In genomic region chr12:57518176-57518919, GRCh38 we compare ENCODE assay signal across 9 cellular contexts. TPM values are rescaled to one million over a fixed set of nuclear protein-coding genes. Genes with fewer than 3 reads are reported as not detected.
DNase-seq lines count a peak whose midpoint lies in the region; ATAC-seq and TF ChIP-seq lines count a peak whose summit lies in the region.
"Had no signal": no experiment of that assay in that cellular context is flagged by ENCODE, and none has a peak within 500 bp of the region (broad histone marks: within the 10 kb centered on the region; RNA-seq: fewer than 3 reads in every experiment).

No MANE protein-coding gene starts in this region.

- POLR2A ChIA-PET in naive thymus-derived CD4-positive, alpha-beta T cell (lab: Charles Lee): interaction anchor here (0.7 to 3.3 kb wide), 6 partner anchors 11 to 223 kb away, joined by 3 to 16 read pairs (median 4); partner anchors contain the start of gene ARHGAP9

- H3K9ac ChIP-seq in Karpas-422 (ENCODE audit: low read length): peak overlapping the region; percentile 84; the same call in 1 of the 2 replicates

- H3K4me1 ChIP-seq in Karpas-422 (ENCODE audit: low read length): peaks cover 32% of the 10 kb centered on the region
- H3K4me1 ChIP-seq in naive thymus-derived CD4-positive, alpha-beta T cell (ENCODE audit: control insufficient read depth in 2 of 2, insufficient read depth in 2 of 2, low read length in 2 of 2): peaks cover 24 to 32% of the 10 kb centered on the region in 2 donors

- H3K9me3 Mint-ChIP-seq in naive thymus-derived CD4-positive, alpha-beta T cell: peaks cover 0 to 11% (median 0%) of the 10 kb centered on the region in 11 donors

- no peak for ATAC-seq in naive thymus-derived CD4-positive, alpha-beta T cell
- no peak for ATAC-seq in GM19463 (IDR thresholded peaks at IDR 0.05; ENCODE audit: unreplicated experiment)

- H3K36me3 ChIP-seq in Karpas-422 (ENCODE audit: insufficient read depth, low read length) (peaks cover 41% of the 10 kb centered on the region), H7 (replicated peaks; ENCODE audit: control insufficient read depth, insufficient read depth, low read length) (peaks cover 38% of the 10 kb centered on the region)
- peaks cover 10 to 43% (median 13%) of the 10 kb centered on the region in 3 experiments for H3K36me3 ChIP-seq in naive thymus-derived CD4-positive, alpha-beta T cell (ENCODE audit: control insufficient read depth in 2 of 3, insufficient read depth in 3 of 3, low read length in 3 of 3)

- no peak for TF ChIP-seq CTCF in AG10803 (conservative IDR thresholded peaks at IDR 0.05; ENCODE audit: low read length)

- peak overlapping the region; percentile 81; the same call in 1 of the 2 replicates for H3K27ac ChIP-seq in Karpas-422 (ENCODE audit: low read length)
- H3K27ac ChIP-seq in naive thymus-derived CD4-positive, alpha-beta T cell (ENCODE audit: low read depth, low read length): peak overlapping the region; percentile 95

- no peak overlapping the region for H2AFZ ChIP-seq in Karpas-422 (ENCODE audit: low read length)

- H3K4me3 ChIP-seq in AG10803 (ENCODE audit: low read length) (peak overlapping the region; percentile 100), Karpas-422 (ENCODE audit: low read length) (peak overlapping the region; percentile 83), H7 (ENCODE audit: insufficient read depth, low read depth, low read length) (no peak overlapping the region)
- H3K4me3 ChIP-seq in naive thymus-derived CD4-positive, alpha-beta T cell (ENCODE audit: low read length): no peak overlapping the region

- peaks cover 36% of the 10 kb centered on the region for H3K79me2 ChIP-seq in Karpas-422 (ENCODE audit: low read length)

- intact Hi-C loops in naive thymus-derived CD4-positive, alpha-beta T cell (cut with micrococcal nuclease): no loop called here

- H3K4me2 ChIP-seq in Karpas-422 (ENCODE audit: low read depth, low read length, poor library complexity, severe bottlenecking): peak overlapping the region; percentile 69

- H3K4me3 Mint-ChIP-seq in naive thymus-derived CD4-positive, alpha-beta T cell: peak overlapping the region; percentile 23 to 99 (median 98)

- CTCF ChIA-PET in naive thymus-derived CD4-positive, alpha-beta T cell (lab: Charles Lee): no interaction called here

- no peaks in the 10 kb centered on the region for H3K9me2 ChIP-seq in Karpas-422 (replicated peaks; ENCODE audit: insufficient read depth, low read length)

- H3K27me3 ChIP-seq in Karpas-422 (ENCODE audit: low read length) (no peaks in the 10 kb centered on the region), H7 (ENCODE audit: control insufficient read depth, insufficient read depth, low read length) (no peaks in the 10 kb centered on the region)
- H3K27me3 ChIP-seq in naive thymus-derived CD4-positive, alpha-beta T cell (ENCODE audit: control insufficient read depth in 2 of 2, insufficient read depth in 2 of 2, low read length in 2 of 2): no peaks in the 10 kb centered on the region

- DNase-seq in AG10803 (ENCODE audit: low read depth) (peak; percentile 47), Karpas-422 (no peak), cerebellum (ENCODE audit: low spot score) (peak; percentile 37), H7 (no peak), HK-2 (ENCODE audit: unreplicated experiment) (no peak), NCI-H2081 treated with DMSO at 0.1 percent for 48 hours (lab: John Stamatoyannopoulos, UW) (no peak)
- DNase-seq in naive thymus-derived CD4-positive, alpha-beta T cell: no peak
- DNase-seq: MV-4-11 had no signal

- H3K4me1 Mint-ChIP-seq in naive thymus-derived CD4-positive, alpha-beta T cell: peaks cover 31 to 63% (median 43%) of the 10 kb centered on the region in 7 donors

- peaks cover 0 to 7% (median 0%) of the 10 kb centered on the region in 5 donors for H3K27me3 Mint-ChIP-seq in naive thymus-derived CD4-positive, alpha-beta T cell

- H3K27ac Mint-ChIP-seq in naive thymus-derived CD4-positive, alpha-beta T cell: peak overlapping the region; percentile 77 to 100 (median 99)

- H3K36me3 Mint-ChIP-seq in naive thymus-derived CD4-positive, alpha-beta T cell: peaks cover 0 to 32% (median 22%) of the 10 kb centered on the region in 5 donors

- H4K20me1 ChIP-seq in Karpas-422 (ENCODE audit: insufficient read depth, low read depth, low read length): peaks cover 30% of the 10 kb centered on the region; the same call in 1 of the 2 replicates

- no peaks in the 10 kb centered on the region for H3K9me3 ChIP-seq in Karpas-422 (ENCODE audit: low read length)
- no peaks in the 10 kb centered on the region for H3K9me3 ChIP-seq in naive thymus-derived CD4-positive, alpha-beta T cell (ENCODE audit: control insufficient read depth in 2 of 3, low read length in 3 of 3)

RNA-seq across cellular contexts. Expression of gene DDIT3, which starts 2.0 kb away (rescaled TPM):
- 54.3 and 73.3 TPM in 2 replicates for total RNA-seq in Karpas-422 (2014; rRNA removed; shearing (Covaris generic); ENCODE audit: low replicate concordance)
- 6.7 TPM for total RNA-seq in cerebellum
- total RNA-seq in naive thymus-derived CD4-positive, alpha-beta T cell: 100 to 1,000 TPM in 1 of 5 experiments, 10 to 100 TPM in 4; 19.6 to 124 (median 51.6) TPM
- 10 to 100 TPM; 15.9 to 23.1 TPM for polyA plus RNA-seq in naive thymus-derived CD4-positive, alpha-beta T cell
- total RNA-seq in H7 (2014; rRNA removed; shearing (Covaris generic)): 7.1 and 8.3 TPM in 2 replicates

RNA-seq across cellular contexts. Expression of gene MBD6, which starts 4.3 kb away (rescaled TPM):
- total RNA-seq in Karpas-422 (2014; rRNA removed; shearing (Covaris generic); ENCODE audit: low replicate concordance): 23.5 and 32.4 TPM in 2 replicates
- 6.3 TPM for total RNA-seq in cerebellum
- 100 to 1,000 TPM in 4 of 5 experiments, 10 to 100 TPM in 1; 85.2 to 127 (median 120) TPM for total RNA-seq in naive thymus-derived CD4-positive, alpha-beta T cell
- 1 to 10 TPM in 1 of 2 donors, under 1 TPM in 1; 0.50 to 1.0 TPM for polyA plus RNA-seq in naive thymus-derived CD4-positive, alpha-beta T cell
- 3.8 and 4.2 TPM in 2 replicates for total RNA-seq in H7 (2014; rRNA removed; shearing (Covaris generic))

RNA-seq across cellular contexts. Expression of gene DCTN2, which starts 28.6 kb away (rescaled TPM):
- 77.9 and 123 TPM in 2 replicates for total RNA-seq in Karpas-422 (2014; rRNA removed; shearing (Covaris generic); ENCODE audit: low replicate concordance)
- total RNA-seq in cerebellum: 86.0 TPM
- total RNA-seq in naive thymus-derived CD4-positive, alpha-beta T cell: 10 to 100 TPM; 52.1 to 78.8 (median 63.0) TPM
- polyA plus RNA-seq in naive thymus-derived CD4-positive, alpha-beta T cell: 10 to 100 TPM; 53.9 to 78.8 TPM
- total RNA-seq in H7 (2014; rRNA removed; shearing (Covaris generic)): 98.2 and 125 TPM in 2 replicates

RNA-seq across cellular contexts. Expression of gene MARS1, which starts 30.5 kb away (rescaled TPM):
- 204 and 260 TPM in 2 replicates for total RNA-seq in Karpas-422 (2014; rRNA removed; shearing (Covaris generic); ENCODE audit: low replicate concordance)
- total RNA-seq in cerebellum: 82.4 TPM
- 100 to 1,000 TPM; 178 to 229 (median 197) TPM for total RNA-seq in naive thymus-derived CD4-positive, alpha-beta T cell
- 100 to 1,000 TPM in 1 of 2 donors, 10 to 100 TPM in 1; 86.0 to 118 TPM for polyA plus RNA-seq in naive thymus-derived CD4-positive, alpha-beta T cell
- total RNA-seq in H7 (2014; rRNA removed; shearing (Covaris generic)): 223 and 297 TPM in 2 replicates

RNA-seq across cellular contexts. Expression of gene KIF5A, which starts 31.5 kb away (rescaled TPM):
- total RNA-seq in Karpas-422 (2014; rRNA removed; shearing (Covaris generic); ENCODE audit: low replicate concordance): 21.5 and 24.0 TPM in 2 replicates
- total RNA-seq in cerebellum: 51.7 TPM
- total RNA-seq in naive thymus-derived CD4-positive, alpha-beta T cell: 1 to 10 TPM in 4 of 5 experiments, under 1 TPM in 1; 0.95 to 1.7 (median 1.0) TPM
- polyA plus RNA-seq in naive thymus-derived CD4-positive, alpha-beta T cell: under 1 TPM; 0.06 to 0.09 TPM
- 1.0 and 1.3 TPM in 2 replicates for total RNA-seq in H7 (2014; rRNA removed; shearing (Covaris generic))

Comparison
In these comparisons a context has a peak if more than half of its experiments do, and no peak if none do; other contexts are left out.
1. DNase-seq: peak in AG10803 (single experiment) and cerebellum (single experiment); none in Karpas-422 (single experiment), naive thymus-derived CD4-positive, alpha-beta T cell (0 of 9), H7 (single experiment), HK-2 (single experiment) and NCI-H2081 treated with DMSO at 0.1 percent for 48 hours (single experiment).
2. H3K4me3 ChIP-seq: peak in AG10803 (single experiment) and Karpas-422 (single experiment); none in naive thymus-derived CD4-positive, alpha-beta T cell (single experiment) and H7 (single experiment).